ENCODE assay signal across 8 cellular contexts in the genomic region with DNA sequence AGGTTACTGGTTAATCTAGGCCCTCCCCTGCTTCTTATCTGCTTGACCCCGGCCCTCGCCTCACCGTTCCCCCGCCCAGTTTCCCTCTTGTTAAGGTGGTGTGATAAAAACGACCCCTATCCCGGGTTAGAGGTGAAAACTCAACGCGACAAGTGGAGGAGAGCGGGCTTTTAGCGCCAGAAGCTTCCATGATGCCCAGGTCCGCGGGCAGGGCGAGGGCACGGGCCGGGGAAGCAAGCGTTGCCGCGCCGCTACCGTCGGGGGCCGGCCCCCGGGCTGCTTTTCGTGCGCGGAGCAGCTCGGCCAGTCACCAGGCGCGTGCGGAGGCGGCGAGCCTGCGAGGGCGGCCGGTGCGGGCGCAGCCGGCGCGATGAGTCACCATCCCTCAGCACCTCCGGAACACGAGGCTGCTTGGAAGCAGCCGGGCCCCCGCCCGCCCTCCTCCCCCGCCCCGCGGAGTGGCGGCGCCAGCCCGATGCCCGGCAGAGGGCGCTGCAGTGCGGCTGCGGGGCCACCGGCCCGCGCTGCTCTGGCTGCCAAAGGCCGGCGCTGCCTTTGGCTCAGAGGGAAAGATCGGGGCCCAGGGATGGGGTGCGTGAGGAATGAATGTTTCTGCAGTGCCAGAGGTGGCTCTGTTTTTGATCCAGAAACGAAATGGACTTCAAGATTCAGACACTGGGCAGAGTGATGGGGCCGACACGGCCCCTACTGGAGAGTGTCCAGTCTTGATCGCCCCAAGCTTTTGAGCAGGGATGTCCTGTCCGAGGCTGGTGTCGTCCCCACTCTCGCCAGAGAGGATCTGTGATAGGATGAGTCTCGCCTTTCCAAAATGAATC.
DNase-seq lines count a peak whose midpoint lies in the region; ATAC-seq and TF ChIP-seq lines count a peak whose summit lies in the region.

No MANE protein-coding gene starts in this region.

- no peaks in the 10 kb centered on the region for H3K36me3 ChIP-seq in left ventricle myocardium inferior
- no peaks in the 10 kb centered on the region for H3K36me3 ChIP-seq in uterus

- no peak overlapping the region for H3K4me3 Mint-ChIP-seq in T-helper 17 cell

- no peak overlapping the region for H3K27ac Mint-ChIP-seq in T-helper 17 cell

- TF ChIP-seq POLR2A in uterus (IDR thresholded peaks at IDR 0.05), result peak in 1 of 2 donors; percentile 54

- TF ChIP-seq CTCF in LNCaP clone FGC (IDR thresholded peaks at IDR 0.05; ENCODE audit: control insufficient read depth, extremely low read depth, insufficient read depth) (peak; percentile 69), left ventricle myocardium inferior (IDR thresholded peaks at IDR 0.05; ENCODE audit: borderline replicate concordance) (peak; percentile 81), uterus (IDR thresholded peaks at IDR 0.05) (peak; percentile 49 to 86 (median 78))

- H3K27ac ChIP-seq in left ventricle myocardium inferior (replicated peaks) (peak overlapping the region; percentile 59), uterus (peak overlapping the region; percentile 64 to 77)

- H3K36me3 Mint-ChIP-seq in T-helper 17 cell (ENCODE audit: low read depth), result no peaks in the 10 kb centered on the region

- intact Hi-C loops in left ventricle myocardium inferior (cut with micrococcal nuclease), result loop anchor here (10.0 kb wide), 1 partner anchor 106 kb away; no protein-coding TSS in a partner anchor
- intact Hi-C loops in uterus (cut with DNase I; ENCODE audit: low total_unique reads), result no loop called here

- H3K9me3 ChIP-seq in T-helper 17 cell (ENCODE audit: control insufficient read depth, low read length, poor library complexity, severe bottlenecking) (no peaks in the 10 kb centered on the region), left ventricle myocardium inferior (replicated peaks) (no peaks in the 10 kb centered on the region), uterus (no peaks in the 10 kb centered on the region)

- peaks cover 12% of the 10 kb centered on the region for H3K4me1 ChIP-seq in left ventricle myocardium inferior
- no peaks in the 10 kb centered on the region for H3K4me1 ChIP-seq in uterus

- DNase-seq in DMS153 (lab: John Stamatoyannopoulos, UW) (peak; percentile 61), LNCaP clone FGC (ENCODE audit: low read depth) (peak; percentile 37), T-helper 17 cell (peak; percentile 77 to 82 (median 80)), amniotic stem cell (lab: John Stamatoyannopoulos, UW) (peak; percentile 44), left ventricle myocardium inferior (peak; percentile 84), putamen (ENCODE audit: low spot score) (peak; percentile 58), uterus (peak; percentile 87 to 88)

- H3K4me3 ChIP-seq in LNCaP clone FGC (ENCODE audit: low read depth, low read length) (no peak overlapping the region), left ventricle myocardium inferior (peak overlapping the region; percentile 54), uterus (peak overlapping the region in 1 of 2 donors; percentile 18)

- no peaks in the 10 kb centered on the region for H3K27me3 Mint-ChIP-seq in T-helper 17 cell

- H3K4me1 Mint-ChIP-seq in T-helper 17 cell, result peaks cover 14% of the 10 kb centered on the region

- peak; percentile 60 for ATAC-seq in GM21529 (IDR thresholded peaks at IDR 0.05; ENCODE audit: unreplicated experiment)
- ATAC-seq in T-helper 17 cell, result peak; percentile 94

- H3K27me3 ChIP-seq in left ventricle myocardium inferior (ENCODE audit: low read depth) (no peaks in the 10 kb centered on the region), uterus (no peaks in the 10 kb centered on the region)

Comparison
In these comparisons a context has a peak if more than half of its experiments do, and no peak if none do; other contexts are left out.
1. DNase-seq: peak in every context shown above with its lines; median percentile 88 in uterus; 84 in left ventricle myocardium inferior; 80 in T-helper 17 cell; 61 in DMS153; 58 in putamen; 44 in amniotic stem cell; 37 in LNCaP clone FGC.